1 cellular context compared by ENCODE assay signal in genomic region chr12:104878858-104879257, GRCh38.
TF ChIP-seq lines count a peak whose summit lies in the region.
"Not testable (repeated sequence)": the region's sequence is repeated elsewhere in the genome, so short reads cannot be mapped to it uniquely, and the experiment has no call there.

No MANE protein-coding gene starts in this region.

- H3K4me3 ChIP-seq in HEK293 (ENCODE audit: low read depth, low read length), result not testable (repeated sequence)

- not testable (repeated sequence) for H3K9me3 ChIP-seq in HEK293 (ENCODE audit: control insufficient read depth, insufficient read depth, low read depth, low read length)

- CTCF ChIA-PET in HEK293 (lab: Yijun Ruan, JAX), result not testable (repeated sequence)

- not testable (repeated sequence) for H3K4me1 ChIP-seq in HEK293 (ENCODE audit: control insufficient read depth, insufficient read depth, low read length)

- not testable (repeated sequence) for TF ChIP-seq CTCF in HEK293 (tag by site-specific recombination; IDR thresholded peaks at IDR 0.05)

- POLR2A ChIA-PET in HEK293 (lab: Yijun Ruan, JAX), result not testable (repeated sequence)

- not testable (repeated sequence) for H3K27ac ChIP-seq in HEK293 (ENCODE audit: extremely low read depth, low read depth, low read length)

- not testable (repeated sequence) for H3K36me3 ChIP-seq in HEK293 (ENCODE audit: control insufficient read depth in 2 of 2, insufficient read depth in 1 of 2, low read length in 2 of 2)

TF ChIP-seq in HEK293, 187 proteins besides CTCF, POLR2A, EP300 and RAD21:
- peak; percentile 91 for TF ChIP-seq SCRT2 (tag by site-specific recombination; IDR thresholded peaks at IDR 0.05)
- TF ChIP-seq SCRT1 (tag by site-specific recombination; IDR thresholded peaks at IDR 0.05; ENCODE audit: borderline replicate concordance), result peak; percentile 83
